Comparison of ENCODE assay signal across 8 cellular contexts in genomic region chr15:50687302-50687902, GRCh38. TPM values are rescaled to one million over a fixed set of nuclear protein-coding genes. Genes with fewer than 3 reads are reported as not detected.
A peak's percentile ranks its signal among the peaks of the same experiment; 100 is the strongest.
DNase-seq lines count a peak whose midpoint lies in the region; ATAC-seq, FAIRE-seq and TF ChIP-seq lines count a peak whose summit lies in the region.

No MANE protein-coding gene starts in this region.

- ATAC-seq in HG03378 (IDR thresholded peaks at IDR 0.05; ENCODE audit: unreplicated experiment): peak; percentile 0
- no peak for ATAC-seq in GM18873 (IDR thresholded peaks at IDR 0.05; ENCODE audit: low FRiP score, unreplicated experiment)

- FAIRE-seq in bronchial epithelial cell (lab: Jason Lieb, UNC): no peak

- H3K4me3 ChIP-seq in GM08714 (ENCODE audit: low read length): peak overlapping the region; percentile 83
- peak overlapping the region; percentile 62 for H3K4me3 ChIP-seq in bronchial epithelial cell (ENCODE audit: low read depth, low read length)
- H3K4me3 ChIP-seq in muscle layer of duodenum (ENCODE audit: low read depth in 1 of 2, low read length in 2 of 2): peak overlapping the region; percentile 85 to 94

- H3K27ac ChIP-seq in muscle layer of duodenum (ENCODE audit: low read length): peak overlapping the region; percentile 87

- H3K36me3 ChIP-seq in bronchial epithelial cell (ENCODE audit: control insufficient read depth, insufficient read depth, low read length) (peaks cover 3% of the 10 kb centered on the region), muscle layer of duodenum (ENCODE audit: control insufficient read depth in 1 of 2, insufficient read depth in 2 of 2, low read length in 2 of 2) (peaks cover 0 to 7% of the 10 kb centered on the region in 2 donors)

- H3K27me3 ChIP-seq in bronchial epithelial cell (ENCODE audit: control insufficient read depth, insufficient read depth, low read length) (no peaks in the 10 kb centered on the region), muscle layer of duodenum (ENCODE audit: low read depth, low read length) (no peaks in the 10 kb centered on the region)

- no peaks in the 10 kb centered on the region for H3K9me3 ChIP-seq in muscle layer of duodenum (ENCODE audit: control insufficient read depth in 1 of 2, low read length in 2 of 2)

- TF ChIP-seq CTCF in bronchial epithelial cell (IDR thresholded peaks at IDR 0.05; ENCODE audit: insufficient read depth, low read length, severe bottlenecking): no peak

- peaks cover 0 to 25% of the 10 kb centered on the region in 2 donors for H3K4me1 ChIP-seq in muscle layer of duodenum (ENCODE audit: control insufficient read depth in 1 of 2, insufficient read depth in 2 of 2, low read length in 2 of 2)

- DNase-seq in bronchial epithelial cell (ENCODE audit: low read depth) (no peak), GDM1 (lab: John Stamatoyannopoulos, UW) (no peak), NCI-H1436 (lab: John Stamatoyannopoulos, UW) (no peak), NCI-H1105 treated with DMSO at 0.1 percent for 48 hours (lab: John Stamatoyannopoulos, UW) (no peak)

RNA-seq across cellular contexts. Expression of gene TRPM7, which starts 0.8 kb away (rescaled TPM):
- 35.2 and 59.2 TPM in 2 replicates for total RNA-seq in bronchial epithelial cell
